In the genomic region with DNA sequence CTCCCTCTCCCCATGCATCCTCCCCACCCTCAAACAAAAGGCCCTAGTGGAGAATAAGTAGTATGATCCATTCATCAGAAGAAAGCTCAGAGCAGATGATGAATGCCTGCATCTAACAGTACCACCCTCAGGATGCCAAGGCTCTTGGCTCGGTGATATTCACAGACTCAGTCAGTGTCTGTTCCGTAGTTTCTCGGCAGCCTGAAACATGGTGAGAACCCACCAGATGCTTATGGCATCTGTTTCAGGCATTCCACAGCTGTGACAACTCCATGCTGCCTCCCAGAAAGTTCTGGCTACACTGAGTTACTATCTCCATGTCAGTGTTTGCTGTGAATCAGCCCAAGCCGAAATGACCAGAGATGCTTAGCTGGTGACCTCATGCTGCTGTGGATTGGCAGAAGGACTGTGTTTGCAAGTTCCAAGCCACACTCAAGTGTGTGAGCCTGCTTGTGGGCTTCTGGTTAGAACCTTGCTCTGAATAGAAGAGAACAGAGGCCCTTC, we compare ENCODE assay signal across 12 cellular contexts.
DNase-seq lines count a peak whose midpoint lies in the region; TF ChIP-seq lines count a peak whose summit lies in the region.
"Had no signal": no experiment of that assay in that cellular context is flagged by ENCODE, and none has a peak within 500 bp of the region (broad histone marks: within the 10 kb centered on the region; RNA-seq: fewer than 3 reads in every experiment).

No MANE protein-coding gene starts in this region.

- no peaks in the 10 kb centered on the region; the same call in 1 of the 2 replicates for H3K27me3 Mint-ChIP-seq in HFFc6 (ENCODE audit: insufficient read depth)
- H3K27me3 Mint-ChIP-seq: stimulated activated memory B cell treated with anti-CD40 and anti-IgM and Interleukin-4, amounts not matched to agents 10 μg/mL and 1 μg/mL and 100 μg/mL, for 72 hours had no signal

- peak overlapping the region; percentile 94 for H3K27ac Mint-ChIP-seq in HFFc6
- H3K27ac Mint-ChIP-seq: stimulated activated memory B cell treated with anti-CD40 and anti-IgM and Interleukin-4, amounts not matched to agents 10 μg/mL and 1 μg/mL and 100 μg/mL, for 72 hours had no signal

- H3K27ac ChIP-seq in skeletal muscle tissue (ENCODE audit: low read depth, low read length): peak overlapping the region; percentile 41
- no peak overlapping the region for H3K27ac ChIP-seq in suprapubic skin

- WGBS in suprapubic skin: 57% methylated on average over 4 of the region's 4 CpGs

- no peak overlapping the region for H3K9ac ChIP-seq in skeletal muscle tissue (ENCODE audit: low read depth in 1 of 3, low read length in 3 of 3)

- no peak for TF ChIP-seq POLR2A in suprapubic skin (IDR thresholded peaks at IDR 0.05)

- H3K4me1 ChIP-seq in skeletal muscle tissue (ENCODE audit: control insufficient read depth in 3 of 3, insufficient read depth in 3 of 3, low read length in 3 of 3) (peaks cover 4 to 16% (median 14%) of the 10 kb centered on the region in 3 donors), suprapubic skin (no peaks in the 10 kb centered on the region)

- TF ChIP-seq CTCF in HFFc6 (IDR thresholded peaks at IDR 0.05) (peak; percentile 61), cardiac fibroblast (IDR thresholded peaks at IDR 0.05; ENCODE audit: low read depth, low read length) (peak; percentile 16), suprapubic skin (IDR thresholded peaks at IDR 0.05) (no peak)

- H3K4me3 ChIP-seq in cardiac fibroblast (replicated peaks in 1 of 2; ENCODE audit: low read depth in 2 of 2, low read length in 2 of 2) (no peak overlapping the region), skeletal muscle tissue (ENCODE audit: low read length in 3 of 3) (no peak overlapping the region), suprapubic skin (no peak overlapping the region)
- H3K4me3 ChIP-seq: GM12878 had no signal

- peak overlapping the region; percentile 82 for H3K4me3 Mint-ChIP-seq in HFFc6
- H3K4me3 Mint-ChIP-seq: memory B cell; stimulated activated memory B cell treated with anti-CD40 and anti-IgM and Interleukin-4, amounts not matched to agents 10 μg/mL and 1 μg/mL and 100 μg/mL, for 72 hours had no signal

- no peak for TF ChIP-seq EP300 in suprapubic skin (IDR thresholded peaks at IDR 0.05)

- peaks cover 0 to 8% (median 5%) of the 10 kb centered on the region in 3 donors for H3K36me3 ChIP-seq in skeletal muscle tissue (ENCODE audit: control insufficient read depth in 3 of 3, insufficient read depth in 3 of 3, low read length in 3 of 3)
- peaks cover 58% of the 10 kb centered on the region for H3K36me3 ChIP-seq in suprapubic skin

- no peaks in the 10 kb centered on the region for H3K9me3 ChIP-seq in skeletal muscle tissue (ENCODE audit: control insufficient read depth in 3 of 3, low read length in 3 of 3)
- H3K9me3 ChIP-seq in suprapubic skin: no peaks in the 10 kb centered on the region

- H3K27me3 ChIP-seq in skeletal muscle tissue (ENCODE audit: control insufficient read depth in 3 of 3, insufficient read depth in 3 of 3, low read length in 3 of 3) (no peaks in the 10 kb centered on the region), suprapubic skin (no peaks in the 10 kb centered on the region)

- H3K36me3 Mint-ChIP-seq in HFFc6 (ENCODE audit: low read depth): peaks cover 27% of the 10 kb centered on the region
- H3K36me3 Mint-ChIP-seq: memory B cell; stimulated activated memory B cell treated with anti-CD40 and anti-IgM and Interleukin-4, amounts not matched to agents 10 μg/mL and 1 μg/mL and 100 μg/mL, for 72 hours had no signal

- peaks cover 38% of the 10 kb centered on the region for H3K4me1 Mint-ChIP-seq in HFFc6 (ENCODE audit: low read depth)

- no peaks in the 10 kb centered on the region for H3K9me3 Mint-ChIP-seq in HFFc6
- H3K9me3 Mint-ChIP-seq: memory B cell; stimulated activated memory B cell treated with anti-CD40 and anti-IgM and Interleukin-4, amounts not matched to agents 10 μg/mL and 1 μg/mL and 100 μg/mL, for 72 hours had no signal

- DNase-seq in HFFc6 (peak; percentile 99), cardiac fibroblast (ENCODE audit: low read depth in 2 of 2) (peak; percentile 96 to 98), inferior parietal cortex (ENCODE audit: extremely low spot score) (peak; percentile 55), RPMI8226 (no peak), OCI-M2 (lab: John Stamatoyannopoulos, UW; ENCODE audit: unreplicated experiment) (no peak), HUDEP-2 (lab: John Stamatoyannopoulos, UW; ENCODE audit: unreplicated experiment in 76 of 76) (no peak), suprapubic skin (ENCODE audit: low spot score in 2 of 2) (no peak)
- DNase-seq: NCI-H82 had no signal

Comparison
In these comparisons a context has a peak if more than half of its experiments do, and no peak if none do; other contexts are left out.
1. DNase-seq: peak in HFFc6 (single experiment), cardiac fibroblast (2 of 2) and inferior parietal cortex (single experiment); none in RPMI8226 (single experiment), OCI-M2 (single experiment), HUDEP-2 (0 of 76) and suprapubic skin (0 of 2).
2. CTCF ChIP-seq: peak in HFFc6 (single experiment) and cardiac fibroblast (single experiment); none in suprapubic skin (0 of 2).